Comparison of ENCODE assay signal across 1 cellular context in the genomic region with DNA sequence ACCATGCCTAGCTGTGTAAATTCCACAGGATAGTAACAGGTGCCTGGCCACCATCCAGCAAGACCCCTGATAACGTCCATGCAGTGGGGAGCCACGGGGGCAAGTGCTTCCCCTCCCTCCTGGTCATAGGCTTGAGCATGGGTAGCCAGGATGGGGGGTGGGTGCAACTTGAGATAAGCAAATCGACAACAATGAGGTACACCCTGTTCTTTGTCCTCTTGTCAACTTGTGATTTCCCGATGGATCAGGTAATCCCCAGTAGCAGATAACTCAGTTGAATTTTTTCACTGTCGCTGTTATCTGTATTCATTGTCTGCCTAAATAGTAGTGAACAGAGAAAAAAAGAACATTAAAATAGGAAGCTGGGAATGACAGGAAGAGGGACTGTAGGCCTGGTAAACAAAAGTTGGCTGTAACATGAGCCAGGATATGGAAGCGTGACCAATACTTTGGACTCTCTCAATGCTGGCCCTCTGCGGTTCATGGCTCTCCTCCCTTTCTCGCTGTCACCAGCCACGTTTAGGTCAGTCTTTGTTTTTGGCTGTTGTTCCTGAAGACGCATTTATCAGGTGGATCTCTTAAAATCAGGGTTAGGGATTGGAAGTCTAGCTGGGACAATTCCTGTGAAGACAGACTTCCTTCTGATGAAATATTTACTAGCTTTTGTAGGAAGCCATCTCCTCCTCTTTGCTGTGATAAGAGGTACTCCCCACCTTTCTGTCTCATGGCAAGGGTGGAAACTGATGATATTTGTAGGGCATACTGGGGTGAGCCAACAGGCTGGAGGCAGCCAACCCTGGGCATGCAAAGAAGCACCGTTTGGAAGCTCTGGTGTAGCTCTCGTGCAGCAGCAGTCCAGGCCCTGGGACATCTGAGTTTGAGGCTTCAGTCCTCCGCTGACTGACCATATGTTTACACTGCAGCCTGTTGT.
A peak's percentile ranks its signal among the peaks of the same experiment; 100 is the strongest.
TF ChIP-seq lines count a peak whose summit lies in the region.

No MANE protein-coding gene starts in this region.

TF ChIP-seq in HepG2, 621 proteins besides CTCF, POLR2A, EP300 and RAD21 (continued from another document):
- TF ChIP-seq, protein P1, sequence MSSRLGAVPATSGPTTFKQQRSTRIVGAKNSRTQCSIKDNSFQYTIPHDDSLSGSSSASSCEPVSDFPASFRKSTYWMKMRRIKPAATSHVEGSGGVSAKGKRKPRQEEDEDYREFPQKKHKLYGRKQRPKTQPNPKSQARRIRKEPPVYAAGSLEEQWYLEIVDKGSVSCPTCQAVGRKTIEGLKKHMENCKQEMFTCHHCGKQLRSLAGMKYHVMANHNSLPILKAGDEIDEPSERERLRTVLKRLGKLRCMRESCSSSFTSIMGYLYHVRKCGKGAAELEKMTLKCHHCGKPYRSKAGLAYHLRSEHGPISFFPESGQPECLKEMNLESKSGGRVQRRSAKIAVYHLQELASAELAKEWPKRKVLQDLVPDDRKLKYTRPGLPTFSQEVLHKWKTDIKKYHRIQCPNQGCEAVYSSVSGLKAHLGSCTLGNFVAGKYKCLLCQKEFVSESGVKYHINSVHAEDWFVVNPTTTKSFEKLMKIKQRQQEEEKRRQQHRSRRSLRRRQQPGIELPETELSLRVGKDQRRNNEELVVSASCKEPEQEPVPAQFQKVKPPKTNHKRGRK (CRISPR knock-in tag; IDR thresholded peaks at IDR 0.05): peak; percentile 53; the same call in 1 of the 2 replicates
- TF ChIP-seq, protein P2, sequence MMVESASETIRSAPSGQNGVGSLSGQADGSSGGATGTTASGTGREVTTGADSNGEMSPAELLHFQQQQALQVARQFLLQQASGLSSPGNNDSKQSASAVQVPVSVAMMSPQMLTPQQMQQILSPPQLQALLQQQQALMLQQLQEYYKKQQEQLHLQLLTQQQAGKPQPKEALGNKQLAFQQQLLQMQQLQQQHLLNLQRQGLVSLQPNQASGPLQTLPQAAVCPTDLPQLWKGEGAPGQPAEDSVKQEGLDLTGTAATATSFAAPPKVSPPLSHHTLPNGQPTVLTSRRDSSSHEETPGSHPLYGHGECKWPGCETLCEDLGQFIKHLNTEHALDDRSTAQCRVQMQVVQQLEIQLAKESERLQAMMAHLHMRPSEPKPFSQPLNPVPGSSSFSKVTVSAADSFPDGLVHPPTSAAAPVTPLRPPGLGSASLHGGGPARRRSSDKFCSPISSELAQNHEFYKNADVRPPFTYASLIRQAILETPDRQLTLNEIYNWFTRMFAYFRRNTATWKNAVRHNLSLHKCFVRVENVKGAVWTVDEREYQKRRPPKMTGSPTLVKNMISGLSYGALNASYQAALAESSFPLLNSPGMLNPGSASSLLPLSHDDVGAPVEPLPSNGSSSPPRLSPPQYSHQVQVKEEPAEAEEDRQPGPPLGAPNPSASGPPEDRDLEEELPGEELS (CRISPR knock-in tag; IDR thresholded peaks at IDR 0.05): peak; percentile 90
- TF ChIP-seq ZNF546 (CRISPR knock-in tag; conservative IDR thresholded peaks at IDR 0.05): peak; percentile 21; the same call in 1 of the 2 replicates
- TF ChIP-seq, protein P3, sequence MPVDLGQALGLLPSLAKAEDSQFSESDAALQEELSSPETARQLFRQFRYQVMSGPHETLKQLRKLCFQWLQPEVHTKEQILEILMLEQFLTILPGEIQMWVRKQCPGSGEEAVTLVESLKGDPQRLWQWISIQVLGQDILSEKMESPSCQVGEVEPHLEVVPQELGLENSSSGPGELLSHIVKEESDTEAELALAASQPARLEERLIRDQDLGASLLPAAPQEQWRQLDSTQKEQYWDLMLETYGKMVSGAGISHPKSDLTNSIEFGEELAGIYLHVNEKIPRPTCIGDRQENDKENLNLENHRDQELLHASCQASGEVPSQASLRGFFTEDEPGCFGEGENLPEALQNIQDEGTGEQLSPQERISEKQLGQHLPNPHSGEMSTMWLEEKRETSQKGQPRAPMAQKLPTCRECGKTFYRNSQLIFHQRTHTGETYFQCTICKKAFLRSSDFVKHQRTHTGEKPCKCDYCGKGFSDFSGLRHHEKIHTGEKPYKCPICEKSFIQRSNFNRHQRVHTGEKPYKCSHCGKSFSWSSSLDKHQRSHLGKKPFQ (CRISPR knock-in tag; IDR thresholded peaks at IDR 0.05; ENCODE audit: insufficient replicate concordance): no peak
- TF ChIP-seq SIX1 (CRISPR knock-in tag; IDR thresholded peaks at IDR 0.05; ENCODE audit: borderline replicate concordance): peak; percentile 96
- TF ChIP-seq, protein P4, sequence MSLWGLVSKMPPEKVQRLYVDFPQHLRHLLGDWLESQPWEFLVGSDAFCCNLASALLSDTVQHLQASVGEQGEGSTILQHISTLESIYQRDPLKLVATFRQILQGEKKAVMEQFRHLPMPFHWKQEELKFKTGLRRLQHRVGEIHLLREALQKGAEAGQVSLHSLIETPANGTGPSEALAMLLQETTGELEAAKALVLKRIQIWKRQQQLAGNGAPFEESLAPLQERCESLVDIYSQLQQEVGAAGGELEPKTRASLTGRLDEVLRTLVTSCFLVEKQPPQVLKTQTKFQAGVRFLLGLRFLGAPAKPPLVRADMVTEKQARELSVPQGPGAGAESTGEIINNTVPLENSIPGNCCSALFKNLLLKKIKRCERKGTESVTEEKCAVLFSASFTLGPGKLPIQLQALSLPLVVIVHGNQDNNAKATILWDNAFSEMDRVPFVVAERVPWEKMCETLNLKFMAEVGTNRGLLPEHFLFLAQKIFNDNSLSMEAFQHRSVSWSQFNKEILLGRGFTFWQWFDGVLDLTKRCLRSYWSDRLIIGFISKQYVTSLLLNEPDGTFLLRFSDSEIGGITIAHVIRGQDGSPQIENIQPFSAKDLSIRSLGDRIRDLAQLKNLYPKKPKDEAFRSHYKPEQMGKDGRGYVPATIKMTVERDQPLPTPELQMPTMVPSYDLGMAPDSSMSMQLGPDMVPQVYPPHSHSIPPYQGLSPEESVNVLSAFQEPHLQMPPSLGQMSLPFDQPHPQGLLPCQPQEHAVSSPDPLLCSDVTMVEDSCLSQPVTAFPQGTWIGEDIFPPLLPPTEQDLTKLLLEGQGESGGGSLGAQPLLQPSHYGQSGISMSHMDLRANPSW (CRISPR knock-in tag; IDR thresholded peaks at IDR 0.05; ENCODE audit: borderline replicate concordance): peak; percentile 66; the same call in 1 of the 2 replicates
- TF ChIP-seq ZBTB3 (CRISPR knock-in tag; IDR thresholded peaks at IDR 0.05; ENCODE audit: borderline replicate concordance, low read depth): no peak
- no peak for TF ChIP-seq ZNF720 (CRISPR knock-in tag; IDR thresholded peaks at IDR 0.05)
- TF ChIP-seq, protein P5, sequence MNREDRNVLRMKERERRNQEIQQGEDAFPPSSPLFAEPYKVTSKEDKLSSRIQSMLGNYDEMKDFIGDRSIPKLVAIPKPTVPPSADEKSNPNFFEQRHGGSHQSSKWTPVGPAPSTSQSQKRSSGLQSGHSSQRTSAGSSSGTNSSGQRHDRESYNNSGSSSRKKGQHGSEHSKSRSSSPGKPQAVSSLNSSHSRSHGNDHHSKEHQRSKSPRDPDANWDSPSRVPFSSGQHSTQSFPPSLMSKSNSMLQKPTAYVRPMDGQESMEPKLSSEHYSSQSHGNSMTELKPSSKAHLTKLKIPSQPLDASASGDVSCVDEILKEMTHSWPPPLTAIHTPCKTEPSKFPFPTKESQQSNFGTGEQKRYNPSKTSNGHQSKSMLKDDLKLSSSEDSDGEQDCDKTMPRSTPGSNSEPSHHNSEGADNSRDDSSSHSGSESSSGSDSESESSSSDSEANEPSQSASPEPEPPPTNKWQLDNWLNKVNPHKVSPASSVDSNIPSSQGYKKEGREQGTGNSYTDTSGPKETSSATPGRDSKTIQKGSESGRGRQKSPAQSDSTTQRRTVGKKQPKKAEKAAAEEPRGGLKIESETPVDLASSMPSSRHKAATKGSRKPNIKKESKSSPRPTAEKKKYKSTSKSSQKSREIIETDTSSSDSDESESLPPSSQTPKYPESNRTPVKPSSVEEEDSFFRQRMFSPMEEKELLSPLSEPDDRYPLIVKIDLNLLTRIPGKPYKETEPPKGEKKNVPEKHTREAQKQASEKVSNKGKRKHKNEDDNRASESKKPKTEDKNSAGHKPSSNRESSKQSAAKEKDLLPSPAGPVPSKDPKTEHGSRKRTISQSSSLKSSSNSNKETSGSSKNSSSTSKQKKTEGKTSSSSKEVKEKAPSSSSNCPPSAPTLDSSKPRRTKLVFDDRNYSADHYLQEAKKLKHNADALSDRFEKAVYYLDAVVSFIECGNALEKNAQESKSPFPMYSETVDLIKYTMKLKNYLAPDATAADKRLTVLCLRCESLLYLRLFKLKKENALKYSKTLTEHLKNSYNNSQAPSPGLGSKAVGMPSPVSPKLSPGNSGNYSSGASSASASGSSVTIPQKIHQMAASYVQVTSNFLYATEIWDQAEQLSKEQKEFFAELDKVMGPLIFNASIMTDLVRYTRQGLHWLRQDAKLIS (CRISPR knock-in tag; IDR thresholded peaks at IDR 0.05): no peak
- TF ChIP-seq ERF (CRISPR knock-in tag; IDR thresholded peaks at IDR 0.05): peak; percentile 39; the same call in 1 of the 2 replicates
- TF ChIP-seq, protein P6, sequence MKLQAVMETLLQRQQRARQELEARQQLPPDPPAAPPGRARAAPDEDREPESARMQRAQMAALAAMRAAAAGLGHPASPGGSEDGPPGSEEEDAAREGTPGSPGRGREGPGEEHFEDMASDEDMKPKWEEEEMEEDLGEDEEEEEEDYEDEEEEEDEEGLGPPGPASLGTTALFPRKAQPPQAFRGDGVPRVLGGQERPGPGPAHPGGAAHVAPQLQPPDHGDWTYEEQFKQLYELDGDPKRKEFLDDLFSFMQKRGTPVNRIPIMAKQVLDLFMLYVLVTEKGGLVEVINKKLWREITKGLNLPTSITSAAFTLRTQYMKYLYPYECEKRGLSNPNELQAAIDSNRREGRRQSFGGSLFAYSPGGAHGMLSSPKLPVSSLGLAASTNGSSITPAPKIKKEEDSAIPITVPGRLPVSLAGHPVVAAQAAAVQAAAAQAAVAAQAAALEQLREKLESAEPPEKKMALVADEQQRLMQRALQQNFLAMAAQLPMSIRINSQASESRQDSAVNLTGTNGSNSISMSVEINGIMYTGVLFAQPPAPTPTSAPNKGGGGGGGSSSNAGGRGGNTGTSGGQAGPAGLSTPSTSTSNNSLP (IDR thresholded peaks at IDR 0.05; ENCODE audit: low read depth, low read length): no peak
- TF ChIP-seq, protein P7, sequence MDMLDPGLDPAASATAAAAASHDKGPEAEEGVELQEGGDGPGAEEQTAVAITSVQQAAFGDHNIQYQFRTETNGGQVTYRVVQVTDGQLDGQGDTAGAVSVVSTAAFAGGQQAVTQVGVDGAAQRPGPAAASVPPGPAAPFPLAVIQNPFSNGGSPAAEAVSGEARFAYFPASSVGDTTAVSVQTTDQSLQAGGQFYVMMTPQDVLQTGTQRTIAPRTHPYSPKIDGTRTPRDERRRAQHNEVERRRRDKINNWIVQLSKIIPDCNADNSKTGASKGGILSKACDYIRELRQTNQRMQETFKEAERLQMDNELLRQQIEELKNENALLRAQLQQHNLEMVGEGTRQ (IDR thresholded peaks at IDR 0.05; ENCODE audit: low read depth, low read length): no peak
- TF ChIP-seq, protein P7 (CRISPR knock-in tag; IDR thresholded peaks at IDR 0.05; ENCODE audit: borderline replicate concordance): no peak
- TF ChIP-seq ZNF7 (CRISPR knock-in tag; IDR thresholded peaks at IDR 0.05): no peak
- 0 out of 2 replicates have a peak, but pooled peaks have one; percentile 32 for TF ChIP-seq NCOR1 (IDR thresholded peaks at IDR 0.05; ENCODE audit: borderline replicate concordance, low read length)
- TF ChIP-seq, protein P8, sequence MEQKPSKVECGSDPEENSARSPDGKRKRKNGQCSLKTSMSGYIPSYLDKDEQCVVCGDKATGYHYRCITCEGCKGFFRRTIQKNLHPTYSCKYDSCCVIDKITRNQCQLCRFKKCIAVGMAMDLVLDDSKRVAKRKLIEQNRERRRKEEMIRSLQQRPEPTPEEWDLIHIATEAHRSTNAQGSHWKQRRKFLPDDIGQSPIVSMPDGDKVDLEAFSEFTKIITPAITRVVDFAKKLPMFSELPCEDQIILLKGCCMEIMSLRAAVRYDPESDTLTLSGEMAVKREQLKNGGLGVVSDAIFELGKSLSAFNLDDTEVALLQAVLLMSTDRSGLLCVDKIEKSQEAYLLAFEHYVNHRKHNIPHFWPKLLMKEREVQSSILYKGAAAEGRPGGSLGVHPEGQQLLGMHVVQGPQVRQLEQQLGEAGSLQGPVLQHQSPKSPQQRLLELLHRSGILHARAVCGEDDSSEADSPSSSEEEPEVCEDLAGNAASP (CRISPR knock-in tag; IDR thresholded peaks at IDR 0.05; ENCODE audit: borderline replicate concordance): peak; percentile 5; the same call in 1 of the 2 replicates
- TF ChIP-seq PHF21A (CRISPR knock-in tag; IDR thresholded peaks at IDR 0.05): peak; percentile 67; the same call in 1 of the 2 replicates
- TF ChIP-seq ZNF788 (CRISPR knock-in tag; IDR thresholded peaks at IDR 0.05; ENCODE audit: borderline replicate concordance): peak; percentile 47; the same call in 1 of the 2 replicates
- no peak; the same call in 1 of the 2 replicates for TF ChIP-seq ZBTB7B (CRISPR knock-in tag; IDR thresholded peaks at IDR 0.05)
- TF ChIP-seq ZNF614 (CRISPR knock-in tag; IDR thresholded peaks at IDR 0.05; ENCODE audit: borderline replicate concordance): no peak; the same call in 1 of the 2 replicates
- no peak for TF ChIP-seq TCF7 (IDR thresholded peaks at IDR 0.05; ENCODE audit: low read depth)
- 0 out of 2 replicates have a peak, but pooled peaks have one; percentile 58 for TF ChIP-seq ZNF317 (CRISPR knock-in tag; IDR thresholded peaks at IDR 0.05)
- 0 out of 2 replicates have a peak, but pooled peaks have one; percentile 53 for TF ChIP-seq KDM5B (CRISPR knock-in tag; IDR thresholded peaks at IDR 0.05; ENCODE audit: borderline replicate concordance)
